8 cellular contexts compared by ENCODE assay signal in the genomic region with DNA sequence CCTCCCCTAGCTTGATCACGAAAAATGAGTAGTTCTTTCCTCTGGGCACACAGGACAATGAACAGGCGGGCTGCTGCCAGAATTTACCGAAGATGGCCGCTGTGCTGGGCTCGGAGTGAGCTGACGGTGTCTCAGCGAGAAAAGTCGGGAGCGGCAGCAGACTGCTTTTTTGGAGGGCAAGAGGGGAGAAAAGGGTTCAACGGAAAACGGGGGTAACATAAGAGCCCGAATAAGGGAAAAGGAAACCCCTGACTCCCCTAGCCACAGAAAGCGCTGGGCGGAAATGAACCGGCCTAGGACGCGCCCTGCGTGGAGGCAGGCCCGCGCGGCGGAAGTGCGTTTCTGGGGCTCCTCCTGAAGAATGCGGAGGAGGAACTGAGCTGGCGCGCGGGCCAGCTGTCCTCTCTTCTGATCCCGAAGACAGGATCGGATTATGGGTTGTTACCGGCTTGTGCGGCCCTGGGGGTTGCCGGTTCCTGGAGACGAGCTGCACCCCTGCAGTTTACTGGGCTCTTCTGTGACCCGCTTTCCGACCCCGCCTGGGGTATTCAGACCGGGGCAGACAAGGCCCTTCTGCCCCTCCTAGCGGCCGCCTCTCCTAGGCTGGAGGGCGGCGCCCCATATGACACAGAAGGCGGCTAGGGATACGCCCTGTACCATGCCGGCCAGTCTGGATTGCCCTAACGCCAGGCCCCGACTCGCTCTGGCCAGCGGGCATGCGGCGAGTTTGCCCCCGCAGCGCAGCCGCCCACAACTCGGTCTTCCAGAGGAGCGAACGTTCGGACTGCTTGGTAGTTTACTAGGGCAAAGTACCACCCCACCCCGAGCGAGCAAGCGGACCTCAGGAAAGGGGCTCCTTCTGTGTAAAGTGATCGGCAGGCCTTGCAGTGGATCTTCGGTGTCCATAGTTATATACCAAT.
DNase-seq lines count a peak whose midpoint lies in the region; ATAC-seq and TF ChIP-seq lines count a peak whose summit lies in the region.

No MANE protein-coding gene starts in this region.

- H3K27ac ChIP-seq in cingulate gyrus (ENCODE audit: low read depth, low read length) = peak overlapping the region; percentile 98

- peak; percentile 53 for TF ChIP-seq CTCF in AG10803 (conservative IDR thresholded peaks at IDR 0.05; ENCODE audit: low read length)

- ATAC-seq in GM18907 (IDR thresholded peaks at IDR 0.05; ENCODE audit: unreplicated experiment) (peak; percentile 88), HG03139 (IDR thresholded peaks at IDR 0.05; ENCODE audit: unreplicated experiment) (peak; percentile 92)

- DNase-seq in AG10803 (ENCODE audit: low read depth) (peak; percentile 83), NCI-H446 (lab: John Stamatoyannopoulos, UW) (peak; percentile 70 to 73), left kidney (ENCODE audit: low read depth, low spot score) (peak; percentile 95)
- peak; percentile 69 to 75 for DNase-seq in activated CD4-positive, alpha-beta T cell treated with anti-CD3 and anti-CD28 coated beads for 24 hours (ENCODE audit: low read depth in 2 of 2)
- peak; percentile 84 to 86 for DNase-seq in stimulated activated CD4-positive, alpha-beta T cell treated with anti-CD3 and anti-CD28 coated beads, Interleukin-2, amount 100 ng/mL, for 24 hours

- peak overlapping the region; percentile 72 for H3K4me3 ChIP-seq in AG10803 (ENCODE audit: low read length)

Comparison
In these comparisons a context has a peak if more than half of its experiments do, and no peak if none do; other contexts are left out.
1. Peak in every context shown above with its lines: DNase-seq, ATAC-seq, H3K4me3 ChIP-seq and H3K27ac ChIP-seq.